Comparison of ENCODE assay signal across 8 cellular contexts in the genomic region with DNA sequence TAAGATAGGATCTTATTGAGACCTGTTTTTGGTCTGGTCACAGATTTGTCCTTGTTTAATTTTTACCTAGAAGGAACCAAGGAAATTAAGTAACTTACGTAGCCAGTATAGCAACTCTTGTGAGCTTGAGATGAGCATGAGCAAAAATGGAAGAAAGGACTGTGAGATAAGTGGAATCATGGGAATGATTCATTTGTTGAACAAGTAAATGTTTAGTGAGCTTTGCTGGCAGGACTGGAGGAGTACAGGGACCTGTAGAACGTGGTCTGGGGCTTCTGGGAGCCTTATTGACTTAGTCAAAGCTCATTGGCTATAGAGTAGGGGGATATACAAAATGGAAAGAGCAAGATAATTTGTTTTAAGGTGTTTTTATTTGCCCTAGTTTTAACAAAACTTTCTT. TPM values are rescaled to one million over a fixed set of nuclear protein-coding genes. Genes with fewer than 3 reads are reported as not detected.
A peak's percentile ranks its signal among the peaks of the same experiment; 100 is the strongest.
DNase-seq lines count a peak whose midpoint lies in the region; ATAC-seq, FAIRE-seq and TF ChIP-seq lines count a peak whose summit lies in the region.

No MANE protein-coding gene starts in this region.

- TF ChIP-seq POLR2A in esophagus muscularis mucosa (IDR thresholded peaks at IDR 0.05; ENCODE audit: low read depth) (no peak), GM18505 (IDR thresholded peaks at IDR 0.05; ENCODE audit: borderline replicate concordance, extremely low read depth, insufficient read depth, insufficient read length) (no peak), lower leg skin (IDR thresholded peaks at IDR 0.05) (no peak)

- no peaks in the 10 kb centered on the region for H3K9me3 ChIP-seq in esophagus muscularis mucosa
- no peaks in the 10 kb centered on the region for H3K9me3 ChIP-seq in psoas muscle

- ATAC-seq in psoas muscle (no peak), GM18505 (IDR thresholded peaks at IDR 0.05; ENCODE audit: unreplicated experiment) (no peak)

- H3K4me3 ChIP-seq in esophagus muscularis mucosa (peak overlapping the region; percentile 91 to 99 (median 98)), psoas muscle (peak overlapping the region; percentile 94), lower leg skin (ENCODE audit: low read depth, poor library complexity, severe bottlenecking) (no peak overlapping the region)

- intact Hi-C loops in esophagus muscularis mucosa (cut with DNase I) (loop anchor here (5.0 kb wide), 1 partner anchor 51 kb away; no protein-coding TSS in a partner anchor), psoas muscle (cut with DNase I) (loop anchor here (5.0 to 10.0 kb wide), 3 partner anchors 36 to 51 kb away; no protein-coding TSS in a partner anchor), lower leg skin (cut with DNase I; ENCODE audit: low total_unique reads) (no loop called here)

- peaks cover 52 to 73% (median 70%) of the 10 kb centered on the region in 4 donors for H3K4me1 ChIP-seq in esophagus muscularis mucosa
- peaks cover 46% of the 10 kb centered on the region for H3K4me1 ChIP-seq in psoas muscle

- peak; percentile 83 for FAIRE-seq in RCC 7860 (lab: Jason Lieb, UNC)

- H3K36me3 ChIP-seq in esophagus muscularis mucosa (no peaks in the 10 kb centered on the region), psoas muscle (ENCODE audit: insufficient read depth in 1 of 2, low read depth in 1 of 2) (no peaks in the 10 kb centered on the region)

- no peak for TF ChIP-seq EP300 in esophagus muscularis mucosa (IDR thresholded peaks at IDR 0.05)

- DNase-seq in SIG-M5 treated with dmso at 0.1 percent for 504 hours (lab: John Stamatoyannopoulos, UW; ENCODE audit: unreplicated experiment) (peak; percentile 40), SIG-M5 (lab: John Stamatoyannopoulos, UW) (no peak), RCC 7860 (ENCODE audit: low spot score) (peak; percentile 68), esophagus muscularis mucosa (ENCODE audit: extremely low spot score) (no peak), psoas muscle (no peak), lower leg skin (ENCODE audit: low spot score in 2 of 2) (no peak), RPMI8226 (no peak)

- H3K27ac ChIP-seq in esophagus muscularis mucosa (replicated peaks in 1 of 4) = peak overlapping the region in 3 of 4 donors; percentile 99 to 100 (median 99)
- peak overlapping the region; percentile 100 for H3K27ac ChIP-seq in psoas muscle

- WGBS in esophagus muscularis mucosa = 27% methylated on average over 2 of the region's 2 CpGs
- 19 to 48% (median 24%) methylated on average over 2 of the region's 2 CpGs for WGBS in psoas muscle, 3 donors
- 38 to 42% methylated on average over 2 of the region's 2 CpGs for WGBS in lower leg skin, 2 donors

- no peak for TF ChIP-seq CTCF in esophagus muscularis mucosa (IDR thresholded peaks at IDR 0.05)
- TF ChIP-seq CTCF in psoas muscle (IDR thresholded peaks at IDR 0.05) = no peak
- TF ChIP-seq CTCF in lower leg skin (IDR thresholded peaks at IDR 0.05) = no peak

- H3K27me3 ChIP-seq in esophagus muscularis mucosa = no peaks in the 10 kb centered on the region
- H3K27me3 ChIP-seq in psoas muscle (ENCODE audit: insufficient read depth in 3 of 3, low read length in 2 of 3) = no peaks in the 10 kb centered on the region

RNA-seq across cellular contexts. Expression of gene RAD23B, which starts 3.0 kb away (rescaled TPM):
- total RNA-seq in esophagus muscularis mucosa = 100 to 1,000 TPM in 2 of 4 donors, 10 to 100 TPM in 2; 64.4 to 110 (median 88.1) TPM
- 100 to 1,000 TPM; 175 to 258 (median 233) TPM for total RNA-seq in psoas muscle
- 100 to 1,000 TPM; 126 to 283 (median 135) TPM for polyA plus RNA-seq in psoas muscle
- 100 to 1,000 TPM in 3 of 4 donors, 10 to 100 TPM in 1; 88.6 to 136 (median 114) TPM for total RNA-seq in lower leg skin

Comparison
In these comparisons a context has a peak if more than half of its experiments do, and no peak if none do; other contexts are left out.
1. DNase-seq: peak in SIG-M5 treated with dmso at 0.1 percent for 504 hours (single experiment) and RCC 7860 (single experiment); none in SIG-M5 (single experiment), esophagus muscularis mucosa (single experiment), psoas muscle (0 of 2), lower leg skin (0 of 2) and RPMI8226 (single experiment).